In the genomic region with DNA sequence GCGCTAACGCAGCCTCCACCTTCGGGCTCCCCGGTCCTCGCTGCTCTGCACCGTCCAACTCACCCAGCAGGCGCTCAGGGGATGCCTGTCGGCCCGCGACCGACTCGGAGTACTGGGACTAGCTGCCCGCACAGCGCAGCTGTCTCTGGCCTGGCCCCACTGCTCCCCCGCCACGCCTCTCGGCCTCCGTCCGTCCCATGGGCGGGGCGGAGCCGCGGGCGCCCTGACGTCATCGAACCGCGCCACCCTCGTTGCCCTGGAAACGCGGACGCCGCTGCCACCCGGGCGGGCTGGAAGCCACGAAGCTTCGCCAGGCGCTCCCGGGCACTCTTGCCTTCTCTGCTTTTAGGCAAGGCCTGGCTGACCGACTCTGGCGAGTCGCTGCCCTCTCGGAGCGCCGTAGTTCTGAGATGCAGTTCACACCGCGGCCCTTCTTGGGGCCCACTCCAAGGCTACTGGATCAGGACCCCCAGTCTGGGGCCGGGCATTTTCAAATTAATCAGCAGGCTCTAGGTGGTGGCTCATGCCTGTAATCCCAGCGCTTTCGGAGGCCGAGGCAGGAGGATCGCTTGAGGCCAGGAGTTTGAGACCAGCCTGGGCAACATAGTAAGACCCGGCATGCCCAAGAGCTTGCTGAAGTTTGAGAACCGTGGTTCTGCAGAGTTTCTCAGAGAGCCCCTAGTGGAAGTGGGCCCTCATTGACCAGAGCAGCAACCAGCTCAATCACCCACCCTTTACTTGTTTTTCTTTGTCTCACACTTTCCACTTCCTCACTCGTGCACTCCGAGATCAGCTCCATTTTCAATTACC, we compare ENCODE assay signal across 1 cellular context.
TF ChIP-seq lines count a peak whose summit lies in the region.

No MANE protein-coding gene starts in this region.

TF ChIP-seq in HepG2, 621 proteins besides CTCF, POLR2A, EP300 and RAD21 (continued from another document and continues in another):
- TF ChIP-seq, protein P1, sequence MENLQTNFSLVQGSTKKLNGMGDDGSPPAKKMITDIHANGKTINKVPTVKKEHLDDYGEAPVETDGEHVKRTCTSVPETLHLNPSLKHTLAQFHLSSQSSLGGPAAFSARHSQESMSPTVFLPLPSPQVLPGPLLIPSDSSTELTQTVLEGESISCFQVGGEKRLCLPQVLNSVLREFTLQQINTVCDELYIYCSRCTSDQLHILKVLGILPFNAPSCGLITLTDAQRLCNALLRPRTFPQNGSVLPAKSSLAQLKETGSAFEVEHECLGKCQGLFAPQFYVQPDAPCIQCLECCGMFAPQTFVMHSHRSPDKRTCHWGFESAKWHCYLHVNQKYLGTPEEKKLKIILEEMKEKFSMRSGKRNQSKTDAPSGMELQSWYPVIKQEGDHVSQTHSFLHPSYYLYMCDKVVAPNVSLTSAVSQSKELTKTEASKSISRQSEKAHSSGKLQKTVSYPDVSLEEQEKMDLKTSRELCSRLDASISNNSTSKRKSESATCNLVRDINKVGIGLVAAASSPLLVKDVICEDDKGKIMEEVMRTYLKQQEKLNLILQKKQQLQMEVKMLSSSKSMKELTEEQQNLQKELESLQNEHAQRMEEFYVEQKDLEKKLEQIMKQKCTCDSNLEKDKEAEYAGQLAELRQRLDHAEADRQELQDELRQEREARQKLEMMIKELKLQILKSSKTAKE (CRISPR knock-in tag; IDR thresholded peaks at IDR 0.05; ENCODE audit: borderline replicate concordance): 0 out of 2 replicates have a peak, but pooled peaks have one; percentile 46
- TF ChIP-seq ZNF136 (CRISPR knock-in tag; IDR thresholded peaks at IDR 0.05; ENCODE audit: low read depth) (peak; percentile 59), ZNF672 (CRISPR knock-in tag; IDR thresholded peaks at IDR 0.05) (no peak), JUNB (CRISPR knock-in tag; IDR thresholded peaks at IDR 0.05; ENCODE audit: borderline replicate concordance) (no peak), ARHGAP35 (CRISPR knock-in tag; IDR thresholded peaks at IDR 0.05; ENCODE audit: borderline replicate concordance) (no peak; the same call in 1 of the 2 replicates), ZNF569 (CRISPR knock-in tag; IDR thresholded peaks at IDR 0.05; ENCODE audit: borderline replicate concordance) (no peak), RBAK (CRISPR knock-in tag; IDR thresholded peaks at IDR 0.05) (no peak), EZH2 (conservative IDR thresholded peaks at IDR 0.05; ENCODE audit: low read depth, low read length) (no peak), MAFG (CRISPR knock-in tag; IDR thresholded peaks at IDR 0.05) (no peak), HNRNPL (IDR thresholded peaks at IDR 0.05; ENCODE audit: low read depth, low read length) (no peak), ZBTB46 (CRISPR knock-in tag; IDR thresholded peaks at IDR 0.05; ENCODE audit: borderline replicate concordance) (no peak), ZNF354B (CRISPR knock-in tag; IDR thresholded peaks at IDR 0.05) (no peak), WIZ (CRISPR knock-in tag; IDR thresholded peaks at IDR 0.05) (peak; percentile 84), SMC3 (IDR thresholded peaks at IDR 0.05; ENCODE audit: low read length) (no peak), ZSCAN30 (CRISPR knock-in tag; IDR thresholded peaks at IDR 0.05) (no peak), ZNF772 (CRISPR knock-in tag; IDR thresholded peaks at IDR 0.05) (peak; percentile 77), FIP1L1 (IDR thresholded peaks at IDR 0.05; ENCODE audit: borderline replicate concordance, insufficient read depth, low read depth, low read length) (no peak), NFKBIZ (CRISPR knock-in tag; IDR thresholded peaks at IDR 0.05) (0 out of 2 replicates have a peak, but pooled peaks have one; percentile 19), ZFYVE20 (CRISPR knock-in tag; IDR thresholded peaks at IDR 0.05; ENCODE audit: borderline replicate concordance, low read depth) (no peak), U2AF1 (optimal IDR thresholded peaks at IDR 0.05; ENCODE audit: low read depth, low read length) (no peak), PCBP1 (IDR thresholded peaks at IDR 0.05; ENCODE audit: borderline replicate concordance, low read depth, low read length) (no peak), NFKB2 (CRISPR knock-in tag; IDR thresholded peaks at IDR 0.05; ENCODE audit: borderline replicate concordance) (0 out of 2 replicates have a peak, but pooled peaks have one; percentile 39), NR2F6 (IDR thresholded peaks at IDR 0.05) (no peak), NR2F6 (CRISPR knock-in tag; IDR thresholded peaks at IDR 0.05) (peak; percentile 36; the same call in 1 of the 2 replicates), MATR3 (CRISPR knock-in tag; IDR thresholded peaks at IDR 0.05) (no peak), RERE (CRISPR knock-in tag; IDR thresholded peaks at IDR 0.05; ENCODE audit: low read depth) (no peak), TRIM24 (CRISPR knock-in tag; IDR thresholded peaks at IDR 0.05) (no peak), MBNL3 (CRISPR knock-in tag; conservative IDR thresholded peaks at IDR 0.05) (no peak), ZNF552 (CRISPR knock-in tag; IDR thresholded peaks at IDR 0.05; ENCODE audit: borderline replicate concordance) (no peak), ZBTB20 (CRISPR knock-in tag; IDR thresholded peaks at IDR 0.05; ENCODE audit: borderline replicate concordance, low read depth) (0 out of 2 replicates have a peak, but pooled peaks have one; percentile 31), ZNF709 (CRISPR knock-in tag; IDR thresholded peaks at IDR 0.05) (peak; percentile 29; the same call in 1 of the 2 replicates), DBP (CRISPR knock-in tag; IDR thresholded peaks at IDR 0.05; ENCODE audit: not compliant biosample characterization) (no peak), ZNF746 (CRISPR knock-in tag; IDR thresholded peaks at IDR 0.05) (no peak), ZSCAN25 (CRISPR knock-in tag; IDR thresholded peaks at IDR 0.05) (peak; percentile 68; the same call in 1 of the 2 replicates), SMAD3 (CRISPR knock-in tag; IDR thresholded peaks at IDR 0.05) (0 out of 2 replicates have a peak, but pooled peaks have one; percentile 38), ZNF264 (CRISPR knock-in tag; IDR thresholded peaks at IDR 0.05) (0 out of 2 replicates have a peak, but pooled peaks have one; percentile 20), HNRNPH1 (optimal IDR thresholded peaks at IDR 0.05; ENCODE audit: low read depth, low read length) (no peak), SNRNP70 (IDR thresholded peaks at IDR 0.05; ENCODE audit: low read depth, low read length) (no peak), DPF2 (CRISPR knock-in tag; IDR thresholded peaks at IDR 0.05; ENCODE audit: borderline replicate concordance, low read depth) (no peak), KDM5B (CRISPR knock-in tag; IDR thresholded peaks at IDR 0.05; ENCODE audit: borderline replicate concordance) (peak; percentile 85), POGZ (CRISPR knock-in tag; IDR thresholded peaks at IDR 0.05) (peak; percentile 89; the same call in 1 of the 2 replicates), ZNF382 (CRISPR knock-in tag; IDR thresholded peaks at IDR 0.05; ENCODE audit: borderline replicate concordance) (no peak), NCOR1 (IDR thresholded peaks at IDR 0.05; ENCODE audit: borderline replicate concordance, low read length) (no peak), SP4 (CRISPR knock-in tag; IDR thresholded peaks at IDR 0.05) (peak; percentile 98), GMEB2 (CRISPR knock-in tag; IDR thresholded peaks at IDR 0.05; ENCODE audit: low read depth) (no peak)
- TF ChIP-seq, protein P2, sequence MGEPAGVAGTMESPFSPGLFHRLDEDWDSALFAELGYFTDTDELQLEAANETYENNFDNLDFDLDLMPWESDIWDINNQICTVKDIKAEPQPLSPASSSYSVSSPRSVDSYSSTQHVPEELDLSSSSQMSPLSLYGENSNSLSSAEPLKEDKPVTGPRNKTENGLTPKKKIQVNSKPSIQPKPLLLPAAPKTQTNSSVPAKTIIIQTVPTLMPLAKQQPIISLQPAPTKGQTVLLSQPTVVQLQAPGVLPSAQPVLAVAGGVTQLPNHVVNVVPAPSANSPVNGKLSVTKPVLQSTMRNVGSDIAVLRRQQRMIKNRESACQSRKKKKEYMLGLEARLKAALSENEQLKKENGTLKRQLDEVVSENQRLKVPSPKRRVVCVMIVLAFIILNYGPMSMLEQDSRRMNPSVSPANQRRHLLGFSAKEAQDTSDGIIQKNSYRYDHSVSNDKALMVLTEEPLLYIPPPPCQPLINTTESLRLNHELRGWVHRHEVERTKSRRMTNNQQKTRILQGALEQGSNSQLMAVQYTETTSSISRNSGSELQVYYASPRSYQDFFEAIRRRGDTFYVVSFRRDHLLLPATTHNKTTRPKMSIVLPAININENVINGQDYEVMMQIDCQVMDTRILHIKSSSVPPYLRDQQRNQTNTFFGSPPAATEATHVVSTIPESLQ (CRISPR knock-in tag; conservative IDR thresholded peaks at IDR 0.05): no peak
- TF ChIP-seq, protein P3, sequence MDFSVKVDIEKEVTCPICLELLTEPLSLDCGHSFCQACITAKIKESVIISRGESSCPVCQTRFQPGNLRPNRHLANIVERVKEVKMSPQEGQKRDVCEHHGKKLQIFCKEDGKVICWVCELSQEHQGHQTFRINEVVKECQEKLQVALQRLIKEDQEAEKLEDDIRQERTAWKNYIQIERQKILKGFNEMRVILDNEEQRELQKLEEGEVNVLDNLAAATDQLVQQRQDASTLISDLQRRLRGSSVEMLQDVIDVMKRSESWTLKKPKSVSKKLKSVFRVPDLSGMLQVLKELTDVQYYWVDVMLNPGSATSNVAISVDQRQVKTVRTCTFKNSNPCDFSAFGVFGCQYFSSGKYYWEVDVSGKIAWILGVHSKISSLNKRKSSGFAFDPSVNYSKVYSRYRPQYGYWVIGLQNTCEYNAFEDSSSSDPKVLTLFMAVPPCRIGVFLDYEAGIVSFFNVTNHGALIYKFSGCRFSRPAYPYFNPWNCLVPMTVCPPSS (IDR thresholded peaks at IDR 0.05): no peak
- TF ChIP-seq, protein P4, sequence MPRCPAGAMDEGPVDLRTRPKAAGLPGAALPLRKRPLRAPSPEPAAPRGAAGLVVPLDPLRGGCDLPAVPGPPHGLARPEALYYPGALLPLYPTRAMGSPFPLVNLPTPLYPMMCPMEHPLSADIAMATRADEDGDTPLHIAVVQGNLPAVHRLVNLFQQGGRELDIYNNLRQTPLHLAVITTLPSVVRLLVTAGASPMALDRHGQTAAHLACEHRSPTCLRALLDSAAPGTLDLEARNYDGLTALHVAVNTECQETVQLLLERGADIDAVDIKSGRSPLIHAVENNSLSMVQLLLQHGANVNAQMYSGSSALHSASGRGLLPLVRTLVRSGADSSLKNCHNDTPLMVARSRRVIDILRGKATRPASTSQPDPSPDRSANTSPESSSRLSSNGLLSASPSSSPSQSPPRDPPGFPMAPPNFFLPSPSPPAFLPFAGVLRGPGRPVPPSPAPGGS (CRISPR knock-in tag; IDR thresholded peaks at IDR 0.05): no peak
